8 cellular contexts compared by ENCODE assay signal in the genomic region with DNA sequence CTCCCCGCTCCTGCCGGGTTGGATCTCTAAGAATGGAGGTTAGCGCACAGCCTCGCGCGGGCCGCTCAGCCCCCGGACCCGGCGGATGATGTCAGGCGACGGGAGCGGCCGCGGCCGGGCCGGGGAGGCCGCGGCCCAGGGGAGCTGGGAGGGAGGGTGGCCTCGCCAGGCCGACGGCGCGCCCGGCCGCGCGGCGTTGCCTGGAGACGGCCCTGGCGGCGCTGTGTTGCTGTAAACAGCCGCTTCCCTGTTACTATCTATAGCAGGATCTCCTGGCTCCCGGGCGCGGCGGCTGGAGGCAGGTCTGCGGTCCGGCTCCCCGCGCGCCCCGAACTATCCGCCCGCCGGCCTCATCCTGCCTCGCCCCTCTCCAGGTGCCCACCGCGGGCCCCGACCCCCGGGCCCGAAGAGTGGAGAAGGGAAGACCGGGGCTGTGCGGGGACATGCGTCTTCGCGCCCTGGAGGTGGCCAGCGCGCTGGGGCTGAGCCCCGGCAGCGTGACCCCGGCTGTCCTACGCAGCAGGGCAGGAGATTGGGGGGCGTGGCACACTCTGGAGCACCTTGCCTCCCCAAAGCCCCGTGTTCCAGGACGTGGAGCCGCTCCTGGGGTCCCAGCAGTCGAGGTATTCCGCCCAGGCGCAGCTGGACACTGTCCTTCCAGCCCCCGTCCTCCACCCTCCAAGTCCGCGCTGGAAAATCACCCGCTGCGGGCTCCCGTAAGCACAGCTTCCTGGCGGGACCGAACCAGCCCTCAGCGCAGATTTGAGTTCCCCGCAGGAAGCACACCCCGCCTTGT. TPM values are rescaled to one million over a fixed set of nuclear protein-coding genes. Genes with fewer than 3 reads are reported as not detected.
DNase-seq lines count a peak whose midpoint lies in the region; TF ChIP-seq lines count a peak whose summit lies in the region.

No MANE protein-coding gene starts in this region.

- intact Hi-C loops in mammary epithelial cell (cut with micrococcal nuclease) = loop anchor here (1.0 to 5.0 kb wide), 5 partner anchors 18 to 130 kb away; no protein-coding TSS in a partner anchor

- H3K9me3 ChIP-seq in mammary epithelial cell (replicated peaks; ENCODE audit: insufficient read depth, low read length) (no peaks in the 10 kb centered on the region), iPS-15b (ENCODE audit: control insufficient read depth, insufficient read depth, low read length) (no peaks in the 10 kb centered on the region)

- H3K36me3 ChIP-seq in mammary epithelial cell (ENCODE audit: insufficient read depth, low read length) (peaks cover 16% of the 10 kb centered on the region), iPS-15b (ENCODE audit: control insufficient read depth, insufficient read depth, low read length) (peaks cover 9% of the 10 kb centered on the region), rectal smooth muscle tissue (ENCODE audit: control insufficient read depth, insufficient read depth, low read length) (peaks cover 17% of the 10 kb centered on the region)

- H3K4me3 ChIP-seq in mammary epithelial cell (replicated peaks in 1 of 3; ENCODE audit: insufficient read depth in 1 of 3, low read depth in 2 of 3, low read length in 3 of 3) (peak overlapping the region; percentile 57 to 65 (median 64)), iPS-15b (ENCODE audit: low read depth, low read length) (peak overlapping the region; percentile 57), rectal smooth muscle tissue (ENCODE audit: low read length) (peak overlapping the region; percentile 71)

- peak; percentile 44 for DNase-seq in activated T-cell treated with anti-CD3 and anti-CD28 coated beads for 1 hour (ENCODE audit: low read depth)
- no peak for DNase-seq in activated T-cell treated with anti-CD3 and anti-CD28 coated beads for 4 hours
- peak; percentile 83 to 95 (median 93) for DNase-seq in NCI-H1417 (lab: John Stamatoyannopoulos, UW)
- peak; percentile 72 for DNase-seq in T-helper 22 cell (ENCODE audit: low read depth)
- DNase-seq in mammary epithelial cell = peak; percentile 88
- no peak for DNase-seq in NK-92 (lab: John Stamatoyannopoulos, UW; ENCODE audit: unreplicated experiment)

- H3K9ac ChIP-seq in mammary epithelial cell (ENCODE audit: insufficient read depth, low read length) (peak overlapping the region; percentile 99), iPS-15b (ENCODE audit: low read depth, low read length) (peak overlapping the region; percentile 24), rectal smooth muscle tissue (ENCODE audit: low read length) (peak overlapping the region; percentile 91)

- peak overlapping the region; percentile 100 for H3K4me2 ChIP-seq in mammary epithelial cell (ENCODE audit: insufficient read depth, low read depth, low read length)

- in situ Hi-C loops in mammary epithelial cell (cut with MboI; ENCODE audit: low sequenced_read_pairs in 2 of 2) = no loop called here

- H3K27me3 ChIP-seq in mammary epithelial cell (ENCODE audit: insufficient read depth, low read length) (no peaks in the 10 kb centered on the region), iPS-15b (ENCODE audit: control insufficient read depth, insufficient read depth, low read length) (peaks cover 38% of the 10 kb centered on the region), rectal smooth muscle tissue (ENCODE audit: control insufficient read depth, insufficient read depth, low read length) (no peaks in the 10 kb centered on the region)

- TF ChIP-seq CTCF in mammary epithelial cell (conservative IDR thresholded peaks at IDR 0.05 in 1 of 2, IDR thresholded peaks at IDR 0.05 in 1 of 2; ENCODE audit: extremely low read depth in 1 of 2, insufficient read depth in 1 of 2, low read depth in 1 of 2, low read length in 2 of 2) = no peak

- H4K20me1 ChIP-seq in mammary epithelial cell (ENCODE audit: insufficient read depth, low read length) = peaks cover 8% of the 10 kb centered on the region

- H3K4me1 ChIP-seq in mammary epithelial cell (ENCODE audit: insufficient read depth, low read length) (peaks cover 31% of the 10 kb centered on the region), iPS-15b (ENCODE audit: control insufficient read depth, insufficient read depth, low read length) (peaks cover 12% of the 10 kb centered on the region), rectal smooth muscle tissue (ENCODE audit: control insufficient read depth, insufficient read depth, low read length) (peaks cover 24% of the 10 kb centered on the region)

- dilution Hi-C loops in mammary epithelial cell (cut with HindIII; ENCODE audit: low sequenced_read_pairs) = no loop called here

- no TSS peak for BruUV-seq in mammary epithelial cell (replicated peaks; lab: Mats Ljungman, UMichigan)

- H3K27ac ChIP-seq in mammary epithelial cell (ENCODE audit: insufficient read depth, low read depth, low read length) = peak overlapping the region; percentile 97
- H3K27ac ChIP-seq in rectal smooth muscle tissue (ENCODE audit: low read depth, low read length) = peak overlapping the region; percentile 99

- CTCF ChIA-PET in mammary epithelial cell (lab: Charles Lee; ENCODE audit: low non-redundant PET) = interaction anchor here (0.5 to 0.6 kb wide), 2 partner anchors 47 to 283 kb away, joined by 3 read pairs; no protein-coding TSS in a partner anchor

- WGBS in mammary epithelial cell (ENCODE audit: low coverage, missing lambda C conversion rate) = 2% methylated on average over 29 of the region's 81 CpGs

- H2AFZ ChIP-seq in mammary epithelial cell (ENCODE audit: low read depth, low read length) = peak overlapping the region; percentile 57

- peaks cover 31% of the 10 kb centered on the region for H3K79me2 ChIP-seq in mammary epithelial cell (ENCODE audit: insufficient read depth, low read length)

RNA-seq across cellular contexts. Expression of a gene that starts 1.4 kb away (rescaled TPM):
- total RNA-seq in mammary epithelial cell = 100 to 1,000 TPM in 1 of 2 donors, 10 to 100 TPM in 1; 78.5 to 204 TPM
- polyA plus RNA-seq in mammary epithelial cell = 89.9 TPM
- 233 TPM for polyA minus RNA-seq in mammary epithelial cell

Comparison
In these comparisons a context has a peak if more than half of its experiments do, and no peak if none do; other contexts are left out.
1. DNase-seq: peak in activated T-cell treated with anti-CD3 and anti-CD28 coated beads for 1 hour (single experiment), NCI-H1417 (3 of 3), T-helper 22 cell (single experiment) and mammary epithelial cell (single experiment); none in activated T-cell treated with anti-CD3 and anti-CD28 coated beads for 4 hours (single experiment) and NK-92 (single experiment).
2. H3K9ac ChIP-seq: peak in every context shown above with its lines; median percentile 99 in mammary epithelial cell; 91 in rectal smooth muscle tissue; 24 in iPS-15b.
3. Peak in every context shown above with its lines, with median percentiles within 50 percentile points of each other: H3K4me3 ChIP-seq.